11 cellular contexts compared by ENCODE assay signal in genomic region chr9:136243631-136244030, GRCh38. TPM values are rescaled to one million over a fixed set of nuclear protein-coding genes. Genes with fewer than 3 reads are reported as not detected.
A peak's percentile ranks its signal among the peaks of the same experiment; 100 is the strongest.
DNase-seq lines count a peak whose midpoint lies in the region; ATAC-seq, FAIRE-seq and TF ChIP-seq lines count a peak whose summit lies in the region.
"Had no signal": no experiment of that assay in that cellular context is flagged by ENCODE, and none has a peak within 500 bp of the region (broad histone marks: within the 10 kb centered on the region; RNA-seq: fewer than 3 reads in every experiment).

No MANE protein-coding gene starts in this region.

- no peak overlapping the region for H4K5ac ChIP-seq in H1 (ENCODE audit: insufficient read length, low read depth, low read length)

- H3K36me3 Mint-ChIP-seq in MCF 10A (ENCODE audit: insufficient read depth, unreplicated experiment), result peaks cover 7% of the 10 kb centered on the region

- no peak overlapping the region for H2BK20ac ChIP-seq in H1 (ENCODE audit: low read length)

- CTCF ChIA-PET in MCF 10A (lab: Yijun Ruan, JAX), result interaction anchor here (0.6 kb wide), 1 partner anchor 228 kb away, joined by 3 read pairs; no protein-coding TSS in a partner anchor
- CTCF ChIA-PET in PC-3 (lab: Charles Lee), result interaction anchor here (0.6 kb wide), 1 partner anchor 80 kb away, joined by 4 read pairs; no protein-coding TSS in a partner anchor
- CTCF ChIA-PET in H1 (lab: Charles Lee; ENCODE audit: partially characterized antibody), result interaction anchor here (0.7 to 1.3 kb wide), 7 partner anchors 10 to 26 kb away, joined by 3 to 5 read pairs (median 3); no protein-coding TSS in a partner anchor

- no peak for TF ChIP-seq EP300 in H1 (IDR thresholded peaks at IDR 0.05; ENCODE audit: borderline replicate concordance in 1 of 2, low read depth in 2 of 2, low read length in 2 of 2)

- H3F3A ChIP-seq in PC-3 (ENCODE audit: low read length, unreplicated experiment), result no peaks in the 10 kb centered on the region

- H3K56ac ChIP-seq in H1 (replicated peaks; ENCODE audit: insufficient read length, low read depth, low read length), result no peak overlapping the region

- H3K4me2 ChIP-seq in PC-3 (ENCODE audit: low read length) (peak overlapping the region; percentile 98; the same call in 1 of the 2 replicates), H1 (ENCODE audit: insufficient read depth in 1 of 2, low read depth in 2 of 2, low read length in 2 of 2) (peak overlapping the region; percentile 86 to 98)

- no peak overlapping the region for H2BK12ac ChIP-seq in H1 (ENCODE audit: low read depth, low read length)

- no peak overlapping the region for H3K14ac ChIP-seq in H1 (ENCODE audit: insufficient read length)

- no peak overlapping the region for H3K4ac ChIP-seq in H1 (replicated peaks; ENCODE audit: insufficient read length, low read depth, low read length)

- H3K27me3 ChIP-seq in breast epithelium, result no peaks in the 10 kb centered on the region
- H3K27me3 ChIP-seq in PC-3 (ENCODE audit: low read length), result no peaks in the 10 kb centered on the region
- peaks cover 0 to 7% (median 1%) of the 10 kb centered on the region in 4 experiments; a peak in 4 of 7 replicates for H3K27me3 ChIP-seq in H1 (replicated peaks in 1 of 4; ENCODE audit: control insufficient read depth in 3 of 4, extremely low read depth in 1 of 4, insufficient read depth in 3 of 4, low read length in 3 of 4)

- no peak for TF ChIP-seq RAD21 in H1 (IDR thresholded peaks at IDR 0.05 in 1 of 2, conservative IDR thresholded peaks at IDR 0.05 in 1 of 2; ENCODE audit: low read depth in 2 of 2, low read length in 2 of 2)

- H3K9me3 ChIP-seq in breast epithelium (no peaks in the 10 kb centered on the region), PC-3 (ENCODE audit: low read length) (no peaks in the 10 kb centered on the region), H1 (ENCODE audit: insufficient read depth in 2 of 2, low read depth in 1 of 2, low read length in 1 of 2) (no peaks in the 10 kb centered on the region)

- H3K27me3 Mint-ChIP-seq in MCF 10A (ENCODE audit: insufficient read depth, unreplicated experiment), result no peaks in the 10 kb centered on the region

- no peak overlapping the region; the same call in 1 of the 2 replicates for H2AK5ac ChIP-seq in H1 (ENCODE audit: low read depth, low read length)

- H3K79me2 ChIP-seq in PC-3 (ENCODE audit: low read length), result peaks cover 67% of the 10 kb centered on the region
- H3K79me2 ChIP-seq in H1 (ENCODE audit: control insufficient read depth in 1 of 2, insufficient read depth in 2 of 2, low read length in 2 of 2), result peaks cover 9 to 65% of the 10 kb centered on the region in 2 experiments

- H3K4me1 Mint-ChIP-seq in MCF 10A (ENCODE audit: insufficient read depth, unreplicated experiment), result peaks cover 22% of the 10 kb centered on the region

- ATAC-seq in PC-3 (no peak), HG03159 (IDR thresholded peaks at IDR 0.05; ENCODE audit: unreplicated experiment) (no peak)

- intact Hi-C loops in MCF 10A (cut with micrococcal nuclease), result loop anchor here (1.0 kb wide), 2 partner anchors 15 to 73 kb away; no protein-coding TSS in a partner anchor
- intact Hi-C loops in breast epithelium (cut with DNase I; ENCODE audit: low total_unique reads), result no loop called here
- intact Hi-C loops in PC-3 (cut with micrococcal nuclease), result no loop called here

- H3K9me2 ChIP-seq in PC-3 (replicated peaks; ENCODE audit: low read length), result no peaks in the 10 kb centered on the region

- H2AFZ ChIP-seq in PC-3 (ENCODE audit: low read length) (no peak overlapping the region), H1 (ENCODE audit: low read length) (no peak overlapping the region)

- H3K18ac ChIP-seq in H1 (ENCODE audit: extremely low read depth, low read length), result no peak overlapping the region

- H2BK120ac ChIP-seq in H1 (replicated peaks; ENCODE audit: low read depth, low read length), result no peak overlapping the region

- H3K27ac Mint-ChIP-seq in MCF 10A (ENCODE audit: low read depth, unreplicated experiment), result peak overlapping the region; percentile 86

- 80% methylated on average over 4 of the region's 4 CpGs; no CpG with 5 or more reads in 1 of the 2 experiments for WGBS in H1 (ENCODE audit: extremely low coverage in 1 of 2, insufficient coverage in 1 of 2, insufficient read length in 1 of 2, insufficient replicate concordance in 2 of 2, low coverage in 1 of 2, low lambda C conversion rate in 2 of 2, missing lambda C conversion rate in 1 of 2), 2 experiments

- peaks cover 14% of the 10 kb centered on the region; the same call in 1 of the 2 replicates for H4K20me1 ChIP-seq in PC-3 (ENCODE audit: low read length)
- peaks cover 19 to 35% of the 10 kb centered on the region in 2 experiments for H4K20me1 ChIP-seq in H1 (replicated peaks in 1 of 2; ENCODE audit: control insufficient read depth in 1 of 2, insufficient read depth in 2 of 2, low read length in 2 of 2)

- POLR2A ChIA-PET in MCF 10A (lab: Yijun Ruan, JAX), result interaction anchor here (0.6 to 1.0 kb wide), 2 partner anchors 15 to 1842 kb away, joined by 3 to 4 read pairs; no protein-coding TSS in a partner anchor
- POLR2A ChIA-PET in PC-3 (lab: Charles Lee; ENCODE audit: unreplicated experiment), result no interaction called here
- POLR2A ChIA-PET in H1 (lab: Charles Lee; ENCODE audit: partially characterized antibody), result no interaction called here

- H3K9me3 Mint-ChIP-seq in MCF 10A (ENCODE audit: unreplicated experiment), result no peaks in the 10 kb centered on the region

- H3K23ac ChIP-seq in H1 (ENCODE audit: insufficient read length), result no peak overlapping the region

- no peaks in the 10 kb centered on the region; the same call in 1 of the 2 replicates for H3K23me2 ChIP-seq in H1 (ENCODE audit: low read depth, low read length)

- H3K36me3 ChIP-seq in breast epithelium (no peaks in the 10 kb centered on the region), PC-3 (ENCODE audit: low read depth, low read length) (no peaks in the 10 kb centered on the region), H1 (ENCODE audit: control insufficient read depth in 2 of 4, insufficient read depth in 4 of 4, low read length in 3 of 4) (peaks cover 0 to 3% (median 1%) of the 10 kb centered on the region in 4 experiments; a peak in 2 of 8 replicates)

- peaks cover 0 to 11% of the 10 kb centered on the region in 2 donors for H3K4me1 ChIP-seq in breast epithelium
- peaks cover 19% of the 10 kb centered on the region for H3K4me1 ChIP-seq in PC-3 (ENCODE audit: insufficient read depth, low read length)
- peaks cover 3 to 21% (median 13%) of the 10 kb centered on the region in 4 experiments for H3K4me1 ChIP-seq in H1 (replicated peaks in 1 of 4; ENCODE audit: control insufficient read depth in 3 of 4, insufficient read depth in 4 of 4, low read length in 3 of 4)

- H3K27ac ChIP-seq in breast epithelium, result no peak overlapping the region
- no peak overlapping the region for H3K27ac ChIP-seq in PC-3 (ENCODE audit: low read length)
- H3K27ac ChIP-seq in H1 (ENCODE audit: low read depth, low read length), result no peak overlapping the region

- H2BK5ac ChIP-seq in H1 (ENCODE audit: low read depth, low read length), result no peak overlapping the region

- BruUV-seq in MCF 10A (replicated peaks; lab: Mats Ljungman, UMichigan) (TSS peak; percentile 45), PC-3 (replicated peaks; lab: Mats Ljungman, UMichigan) (no TSS peak)

- no peak for FAIRE-seq in H1 (lab: Jason Lieb, UNC)

- no peak for DNase-seq in MCF 10A (ENCODE audit: unreplicated experiment)
- DNase-seq in breast epithelium (ENCODE audit: low spot score in 2 of 2), result no peak
- no peak for DNase-seq in PC-3
- no peak for DNase-seq in H1 (ENCODE audit: low read depth in 1 of 2, low spot score in 2 of 2)
- no peak for DNase-seq in H4 (ENCODE audit: low spot score)
- DNase-seq in NCI-H748 treated with DMSO at 0.1 percent for 48 hours (lab: John Stamatoyannopoulos, UW), result no peak
- DNase-seq in C1 segment of cervical spinal cord (lab: John Stamatoyannopoulos, UW), result no peak
- DNase-seq: hippocampal formation, NCI-H774 had no signal

- no peak overlapping the region for H4K8ac ChIP-seq in H1 (ENCODE audit: extremely low read depth, insufficient read depth, low read length)

- peaks cover 24% of the 10 kb centered on the region for H3K79me1 ChIP-seq in H1 (ENCODE audit: low read depth, low read length)

- TF ChIP-seq POLR2A in breast epithelium (IDR thresholded peaks at IDR 0.05) (no peak), H1 (IDR thresholded peaks at IDR 0.05; ENCODE audit: control extremely low read depth in 1 of 2, low read depth in 2 of 2, low read length in 2 of 2) (no peak)

- H2BK15ac ChIP-seq in H1 (ENCODE audit: low read length), result no peak overlapping the region

- H3K4me3 Mint-ChIP-seq in MCF 10A (ENCODE audit: unreplicated experiment), result peak overlapping the region; percentile 93

- H3K9ac ChIP-seq in PC-3 (ENCODE audit: low read length) (no peak overlapping the region), H1 (replicated peaks in 1 of 4; ENCODE audit: extremely low read depth in 1 of 4, low read depth in 3 of 4, low read length in 3 of 4) (peak overlapping the region in 1 of 4 experiments; percentile 39; a peak in 2 of 7 replicates)

- no peak overlapping the region for H3K4me3 ChIP-seq in breast epithelium
- H3K4me3 ChIP-seq in PC-3 (ENCODE audit: low read length), result 0 out of 2 replicates have a peak overlapping the region, but pooled peaks have one; percentile 80
- peak overlapping the region in 1 of 4 experiments; percentile 92; a peak in 2 of 8 replicates for H3K4me3 ChIP-seq in H1 (ENCODE audit: extremely low read depth in 1 of 4, insufficient read depth in 2 of 4, low read depth in 3 of 4, low read length in 4 of 4)

- no peak overlapping the region for H4K91ac ChIP-seq in H1 (replicated peaks; ENCODE audit: insufficient read length, low read length)

- no peak for TF ChIP-seq CTCF in MCF 10A (IDR thresholded peaks at IDR 0.05; ENCODE audit: unreplicated experiment)
- TF ChIP-seq CTCF in breast epithelium (IDR thresholded peaks at IDR 0.05), result no peak
- TF ChIP-seq CTCF in PC-3 (conservative IDR thresholded peaks at IDR 0.05; ENCODE audit: low read depth, low read length), result no peak
- no peak for TF ChIP-seq CTCF in H1 (IDR thresholded peaks at IDR 0.05; ENCODE audit: control extremely low read depth in 1 of 3, insufficient read depth in 1 of 3, low read depth in 1 of 3, low read length in 3 of 3)

RNA-seq across cellular contexts. Expression of gene QSOX2, which starts 2.0 kb away (rescaled TPM):
- total RNA-seq in MCF 10A (2022), result 23.7 and 27.7 TPM in 2 replicates
- total RNA-seq in breast epithelium, result 1 to 10 TPM; 5.6 to 8.8 (median 6.2) TPM
- 9.9 and 10.7 TPM in 2 replicates for total RNA-seq in PC-3 (2014; rRNA removed)
- 27.5 and 28.6 TPM in 2 replicates for total RNA-seq in H1 (2021; fragmentation: NEBNext Ultra II Directional; extraction: Animal tissue kit (Norgen Biotek cat#: 25700))
- polyA plus RNA-seq in H1 (2011; rRNA removed), result 18.0 and 21.8 TPM in 2 replicates
- 20.4 TPM for polyA plus RNA-seq in H1 (2011; cell fraction: cytosol; rRNA removed)
- 52.2 TPM for polyA plus RNA-seq in H1 (2011; cell fraction: nucleus; rRNA removed)
- 18.2 to 24.6 TPM (median 21.8 TPM) in 4 replicates for polyA plus RNA-seq in H1 (2012, experiment 1 of 2)
- polyA plus RNA-seq in H1 (2012, experiment 2 of 2), result 13.5 TPM
- polyA plus RNA-seq in H1 (2013, experiment 1 of 2), result 27.3 TPM
- polyA plus RNA-seq in H1 (2013, experiment 2 of 2), result 25.5 TPM
- polyA minus RNA-seq in H1 (2011; rRNA and poly(A)+ RNA removed), result 17.0 and 19.8 TPM in 2 replicates
- polyA minus RNA-seq in H1 (2011; cell fraction: cytosol; rRNA and poly(A)+ RNA removed), result 10.7 TPM
- polyA minus RNA-seq in H1 (2011; cell fraction: nucleus; rRNA and poly(A)+ RNA removed), result 13.1 TPM
- total RNA-seq in H4 (2014; rRNA removed; shearing (Covaris generic)), result 9.2 and 10.3 TPM in 2 replicates

RNA-seq across cellular contexts. Expression of gene LHX3, which starts 38.7 kb away (rescaled TPM):
- total RNA-seq in MCF 10A (2022) (0.22 and 0.26 TPM in 2 replicates), breast epithelium (not detected), PC-3 (2014; rRNA removed) (not detected in 2 replicates)
- not detected in 2 replicates for total RNA-seq in H1 (2021; fragmentation: NEBNext Ultra II Directional; extraction: Animal tissue kit (Norgen Biotek cat#: 25700))
- 0.02 and 0.03 TPM in 2 replicates for polyA plus RNA-seq in H1 (2011; rRNA removed)
- not detected for polyA plus RNA-seq in H1 (2011; cell fraction: cytosol; rRNA removed)
- polyA plus RNA-seq in H1 (2011; cell fraction: nucleus; rRNA removed), result 0.20 TPM
- polyA plus RNA-seq in H1 (2012, experiment 1 of 2), result not detected in 4 replicates
- not detected for polyA plus RNA-seq in H1 (2012, experiment 2 of 2)
- polyA plus RNA-seq in H1 (2013, experiment 1 of 2), result not detected
- 0.02 TPM for polyA plus RNA-seq in H1 (2013, experiment 2 of 2)
- polyA minus RNA-seq in H1 (2011; rRNA and poly(A)+ RNA removed), result not detected in 2 replicates
- not detected for polyA minus RNA-seq in H1 (2011; cell fraction: cytosol; rRNA and poly(A)+ RNA removed)
- polyA minus RNA-seq in H1 (2011; cell fraction: nucleus; rRNA and poly(A)+ RNA removed), result 0.30 TPM
- not detected in 2 replicates for total RNA-seq in H4 (2014; rRNA removed; shearing (Covaris generic))
- total RNA-seq: mucosa of gallbladder had no signal
